Comparison of ENCODE assay signal across 24 cellular contexts in genomic region chr3:18126772-18127171, GRCh38.
"Had no signal": no experiment of that assay in that cellular context is flagged by ENCODE, and none has a peak within 500 bp of the region (broad histone marks: within the 10 kb centered on the region; RNA-seq: fewer than 3 reads in every experiment).

No MANE protein-coding gene starts in this region.

- H3K4me1 Mint-ChIP-seq: activated naive CD8-positive, alpha-beta T cell treated with anti-CD3 and anti-CD28 coated beads for 36 hours; immature natural killer cell; stimulated activated effector memory CD8-positive, alpha-beta T cell treated with anti-CD3 and anti-CD28 coated beads, Interleukin-12 subunit alpha, Interleukin-12 subunit beta, amount 100 ng/mL, for 72 hours had no signal

- H3K27me3 Mint-ChIP-seq: activated CD4-positive, alpha-beta T cell treated with anti-CD3 and anti-CD28 coated beads for 36 hours; activated naive CD8-positive, alpha-beta T cell treated with anti-CD3 and anti-CD28 coated beads for 36 hours had no signal

- H3K36me3 ChIP-seq: left lung, right lobe of liver, stomach, transverse colon, uterus had no signal

- H3K27me3 ChIP-seq: hepatocyte, left lung, right lobe of liver, stomach, transverse colon, uterus had no signal

- H3K36me3 Mint-ChIP-seq: activated naive CD8-positive, alpha-beta T cell treated with anti-CD3 and anti-CD28 coated beads for 36 hours; immature natural killer cell; stimulated activated effector memory CD8-positive, alpha-beta T cell treated with anti-CD3 and anti-CD28 coated beads, Interleukin-12 subunit alpha, Interleukin-12 subunit beta, amount 100 ng/mL, for 72 hours had no signal

- H3K79me2 ChIP-seq: hepatocyte had no signal

- H3K4me1 ChIP-seq: left lung, right lobe of liver, stomach, transverse colon, uterus had no signal

- H2AFZ ChIP-seq: hepatocyte had no signal

- H3K4me2 ChIP-seq: hepatocyte had no signal

- H3K4me3 ChIP-seq: hepatocyte, left lung, lung, right lobe of liver, skin epidermis, stomach, transverse colon, uterus had no signal

- H3K27ac ChIP-seq: hepatocyte, left lung, right lobe of liver, skin epidermis, stomach, transverse colon, uterus had no signal

- DNase-seq: activated CD4-positive, alpha-beta T cell treated with anti-CD3 and anti-CD28 coated beads for 36 hours; activated CD4-positive, alpha-beta T cell treated with anti-CD3 and anti-CD28 coated beads, Interleukin-2, amount 50 U/mL, for 4 hours; activated naive CD4-positive, alpha-beta T cell treated with Interleukin-2 at 50 U/mL for 16 hours; activated naive CD8-positive, alpha-beta T cell treated with anti-CD3 and anti-CD28 coated beads for 36 hours; activated T-cell treated with anti-CD3 and anti-CD28 coated beads, Interleukin-2, amount 50 U/mL, for 48 hours; central memory CD4-positive, alpha-beta T cell; dermis blood vessel endothelial cell; effector CD8-positive, alpha-beta T cell; foreskin melanocyte; immature natural killer cell; left lung; naive thymus-derived CD4-positive, alpha-beta T cell; occipital lobe; right lobe of liver; stimulated activated CD4-positive, alpha-beta T cell treated with anti-CD3 and anti-CD28 coated beads, Interleukin-1b, Interleukin-23, amount 100 ng/mL, for 48 hours; stomach; transverse colon; uterus had no signal

- ATAC-seq: activated CD4-positive, alpha-beta T cell treated with anti-CD3 and anti-CD28 coated beads for 36 hours; left lung; right lobe of liver; stimulated activated effector memory CD8-positive, alpha-beta T cell treated with anti-CD3 and anti-CD28 coated beads, Interleukin-12 subunit alpha, Interleukin-12 subunit beta, amount 100 ng/mL, for 72 hours had no signal

- H3K4me3 Mint-ChIP-seq: activated CD4-positive, alpha-beta T cell treated with anti-CD3 and anti-CD28 coated beads for 36 hours; activated naive CD8-positive, alpha-beta T cell treated with anti-CD3 and anti-CD28 coated beads for 36 hours; immature natural killer cell; naive thymus-derived CD4-positive, alpha-beta T cell; neural crest cell; stimulated activated effector memory CD8-positive, alpha-beta T cell treated with anti-CD3 and anti-CD28 coated beads, Interleukin-12 subunit alpha, Interleukin-12 subunit beta, amount 100 ng/mL, for 72 hours; WTC11 had no signal

- H3K9me3 ChIP-seq: left lung, right lobe of liver, stomach, transverse colon, uterus had no signal

- H3K27ac Mint-ChIP-seq: activated CD4-positive, alpha-beta T cell treated with anti-CD3 and anti-CD28 coated beads for 36 hours; activated naive CD8-positive, alpha-beta T cell treated with anti-CD3 and anti-CD28 coated beads for 36 hours; immature natural killer cell; naive thymus-derived CD4-positive, alpha-beta T cell; stimulated activated effector memory CD8-positive, alpha-beta T cell treated with anti-CD3 and anti-CD28 coated beads, Interleukin-12 subunit alpha, Interleukin-12 subunit beta, amount 100 ng/mL, for 72 hours had no signal
